ENCODE assay signal across 24 cellular contexts in genomic region chr3:136297826-136298225, GRCh38.
"Had no signal": no experiment of that assay in that cellular context is flagged by ENCODE, and none has a peak within 500 bp of the region (broad histone marks: within the 10 kb centered on the region; RNA-seq: fewer than 3 reads in every experiment).

No MANE protein-coding gene starts in this region.

- H3K27me3 ChIP-seq: gastrocnemius medialis, testis, tibial artery, uterus had no signal

- H3K9me3 ChIP-seq: gastrocnemius medialis, psoas muscle, testis, tibial artery, uterus had no signal

- DNase-seq: cerebellar nuclear complex; cortex of kidney; effector memory CD8-positive, alpha-beta T cell; erythroblast; foreskin fibroblast; gastrocnemius medialis; kidney; psoas muscle; small intestine; stimulated activated CD4-positive, alpha-beta T cell treated with anti-CD3 and anti-CD28 coated beads, Interleukin-15, amount 100 ng/mL, for 24 hours; stimulated activated CD4-positive, alpha-beta T cell treated with anti-CD3 and anti-CD28 coated beads, Interleukin-4, amount 100 ng/mL, for 24 hours; stimulated activated naive CD8-positive, alpha-beta T cell treated with anti-CD3 and anti-CD28 coated beads, Interleukin-15, Interleukin-2, amounts not matched to agents 100 U/mL and 50 U/mL, for 24 hours; substantia nigra; testis; tibial artery; uterus had no signal

- H2AFZ ChIP-seq: parathyroid adenoma had no signal

- H3K4me3 ChIP-seq: gastrocnemius medialis, lung, psoas muscle, testis, tibial artery, uterus had no signal

- H3K4me3 Mint-ChIP-seq: effector memory CD8-positive, alpha-beta T cell; memory B cell; natural killer cell treated with Interleukin-12 subunit alpha and Interleukin-12 subunit beta and Interleukin-15 and Interleukin-18, amount 100 ng/mL, for 72 hours; neural crest cell; stimulated activated memory B cell treated with anti-CD40 and anti-IgM and Interleukin-4, amounts not matched to agents 10 μg/mL and 1 μg/mL and 100 μg/mL, for 72 hours; type B pancreatic cell had no signal

- H3K27ac Mint-ChIP-seq: memory B cell; stimulated activated memory B cell treated with anti-CD40 and anti-IgM and Interleukin-4, amounts not matched to agents 10 μg/mL and 1 μg/mL and 100 μg/mL, for 72 hours; type B pancreatic cell had no signal

- H3K4me1 ChIP-seq: gastrocnemius medialis, parathyroid adenoma, psoas muscle, testis, tibial artery, uterus had no signal

- ATAC-seq: effector memory CD8-positive, alpha-beta T cell; gastrocnemius medialis; natural killer cell treated with Interleukin-12 subunit alpha and Interleukin-12 subunit beta and Interleukin-15 and Interleukin-18, amount 100 ng/mL, for 72 hours; psoas muscle; right cardiac atrium; stimulated activated memory B cell treated with anti-CD40 and anti-IgM and Interleukin-4, amounts not matched to agents 10 μg/mL and 1 μg/mL and 100 μg/mL, for 72 hours had no signal

- H3K4me1 Mint-ChIP-seq: memory B cell; neural crest cell; stimulated activated memory B cell treated with anti-CD40 and anti-IgM and Interleukin-4, amounts not matched to agents 10 μg/mL and 1 μg/mL and 100 μg/mL, for 72 hours had no signal

- H3K9me3 Mint-ChIP-seq: effector memory CD8-positive, alpha-beta T cell; memory B cell; natural killer cell treated with Interleukin-12 subunit alpha and Interleukin-12 subunit beta and Interleukin-15 and Interleukin-18, amount 100 ng/mL, for 72 hours; neural crest cell; stimulated activated memory B cell treated with anti-CD40 and anti-IgM and Interleukin-4, amounts not matched to agents 10 μg/mL and 1 μg/mL and 100 μg/mL, for 72 hours; type B pancreatic cell had no signal

- H3K36me3 ChIP-seq: uterus had no signal

- H3K79me2 ChIP-seq: parathyroid adenoma had no signal

- H3K27ac ChIP-seq: gastrocnemius medialis, parathyroid adenoma, psoas muscle, testis, tibial artery, uterus had no signal

- H3K27me3 Mint-ChIP-seq: effector memory CD8-positive, alpha-beta T cell; memory B cell; natural killer cell treated with Interleukin-12 subunit alpha and Interleukin-12 subunit beta and Interleukin-15 and Interleukin-18, amount 100 ng/mL, for 72 hours; stimulated activated memory B cell treated with anti-CD40 and anti-IgM and Interleukin-4, amounts not matched to agents 10 μg/mL and 1 μg/mL and 100 μg/mL, for 72 hours; type B pancreatic cell had no signal
